In genomic region chr7:93799750-93800357, GRCh38 we compare ENCODE assay signal across 8 cellular contexts.
DNase-seq lines count a peak whose midpoint lies in the region; ATAC-seq and TF ChIP-seq lines count a peak whose summit lies in the region.

No MANE protein-coding gene starts in this region.

- intact Hi-C loops in adrenal gland (cut with DNase I): loop anchor here in 1 of 2 donors (10.0 kb wide), 1 partner anchor 285 kb away; no protein-coding TSS in a partner anchor
- intact Hi-C loops in Right ventricle myocardium inferior (cut with DNase I): loop anchor here (10.0 kb wide), 1 partner anchor 285 kb away; no protein-coding TSS in a partner anchor

- in situ Hi-C loops in Caki2 (cut with HindIII; ENCODE audit: low pct_unique_long_range_greater_than_20kb, low sequenced_read_pairs): no loop called here

- 51 to 59% (median 55%) methylated on average over 5 of the region's 5 CpGs for WGBS in adrenal gland, 4 donors

- TF ChIP-seq POLR2A in adrenal gland (IDR thresholded peaks at IDR 0.05): no peak

- no peak overlapping the region for H3K4me3 ChIP-seq in adrenal gland

- TF ChIP-seq CTCF in adrenal gland (IDR thresholded peaks at IDR 0.05): peak; percentile 27 to 66 (median 51)

- H3K36me3 ChIP-seq in adrenal gland (replicated peaks in 1 of 2): no peaks in the 10 kb centered on the region

- ATAC-seq in Right ventricle myocardium inferior: no peak
- ATAC-seq in HG03565 (IDR thresholded peaks at IDR 0.05; ENCODE audit: unreplicated experiment): no peak

- H3K27ac ChIP-seq in adrenal gland: no peak overlapping the region

- no peaks in the 10 kb centered on the region for H3K27me3 ChIP-seq in adrenal gland

- DNase-seq in Caki2 (ENCODE audit: low read depth) (peak; percentile 3), HPDE6-E6E7 (ENCODE audit: extremely low spot score) (peak; percentile 6), adrenal gland (no peak), kidney tubule cell (ENCODE audit: low spot score) (peak; percentile 37), NCI-H1105 treated with DMSO at 0.1 percent for 48 hours (lab: John Stamatoyannopoulos, UW) (no peak), Right ventricle myocardium inferior (ENCODE audit: missing footprints) (no peak), GM19240 (ENCODE audit: insufficient read length, low spot score) (no peak)

- no peaks in the 10 kb centered on the region for H3K4me1 ChIP-seq in adrenal gland (replicated peaks in 1 of 2)

- no peaks in the 10 kb centered on the region for H3K9me3 ChIP-seq in adrenal gland (replicated peaks in 1 of 3)

Comparison
In these comparisons a context has a peak if more than half of its experiments do, and no peak if none do; other contexts are left out.
1. DNase-seq: peak in Caki2 (single experiment), HPDE6-E6E7 (single experiment) and kidney tubule cell (single experiment); none in adrenal gland (0 of 7), NCI-H1105 treated with DMSO at 0.1 percent for 48 hours (single experiment), Right ventricle myocardium inferior (single experiment) and GM19240 (single experiment).